ENCODE assay signal across 8 cellular contexts in the genomic region with DNA sequence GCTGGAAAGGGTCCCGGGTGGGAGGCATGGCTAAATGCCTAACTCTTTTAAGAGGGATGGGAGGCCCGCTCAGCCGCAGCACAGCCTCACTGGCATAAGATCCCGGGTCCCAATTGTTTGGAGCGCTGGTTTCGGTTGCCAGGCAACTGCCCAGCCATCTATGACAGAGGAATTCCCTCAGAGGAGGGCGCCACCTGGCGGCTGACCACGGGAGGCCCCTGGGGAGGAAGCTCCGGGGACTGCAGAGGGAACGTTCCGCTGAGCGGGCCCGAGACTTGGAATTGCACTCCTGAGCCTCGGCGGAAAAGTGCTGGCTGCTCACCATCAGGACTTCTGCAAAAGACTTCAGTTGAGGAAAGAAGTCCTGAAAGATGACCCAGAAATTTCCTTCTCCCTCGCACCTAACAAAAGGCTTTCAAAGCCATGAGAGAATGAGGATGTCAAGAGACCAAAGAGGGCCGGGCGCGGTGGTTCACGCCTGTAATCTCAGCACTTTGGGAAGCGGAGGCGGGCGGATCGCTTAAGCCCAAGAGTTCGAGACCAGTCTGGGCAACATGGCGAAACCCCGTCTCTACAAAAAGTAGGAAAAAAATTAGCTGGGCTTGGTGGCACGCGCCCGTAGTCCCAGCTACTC. TPM values are rescaled to one million over a fixed set of nuclear protein-coding genes. Genes with fewer than 3 reads are reported as not detected.
DNase-seq lines count a peak whose midpoint lies in the region; ATAC-seq and TF ChIP-seq lines count a peak whose summit lies in the region.

No MANE protein-coding gene starts in this region.

- H3K36me3 Mint-ChIP-seq in CD4-positive, CD25-positive, alpha-beta regulatory T cell, result peaks cover 4% of the 10 kb centered on the region

- H3K79me2 ChIP-seq in OCI-LY7 (ENCODE audit: insufficient read depth, low read depth, low read length), result no peaks in the 10 kb centered on the region

- H3K36me3 ChIP-seq in CD4-positive, CD25-positive, alpha-beta regulatory T cell (ENCODE audit: control insufficient read depth, insufficient read depth, low read length), result no peaks in the 10 kb centered on the region
- H3K36me3 ChIP-seq in OCI-LY7 (ENCODE audit: insufficient read depth, low read length), result no peaks in the 10 kb centered on the region
- no peaks in the 10 kb centered on the region for H3K36me3 ChIP-seq in muscle layer of colon (ENCODE audit: insufficient read depth, low read length)

- H3K27me3 Mint-ChIP-seq in CD4-positive, CD25-positive, alpha-beta regulatory T cell, result peaks cover 14% of the 10 kb centered on the region

- H3K4me1 ChIP-seq in CD4-positive, CD25-positive, alpha-beta regulatory T cell (ENCODE audit: control insufficient read depth, insufficient read depth, low read length, poor library complexity, severe bottlenecking), result peaks cover 28% of the 10 kb centered on the region
- H3K4me1 ChIP-seq in OCI-LY7 (ENCODE audit: insufficient read depth, low read length, poor library complexity, severe bottlenecking) (peaks cover 13% of the 10 kb centered on the region), muscle layer of colon (ENCODE audit: insufficient read depth, low read length) (peaks cover 21% of the 10 kb centered on the region)

- peaks cover 0 to 2% (median 0%) of the 10 kb centered on the region in 7 donors for H3K9me3 Mint-ChIP-seq in CD4-positive, CD25-positive, alpha-beta regulatory T cell

- H3K9me3 ChIP-seq in CD4-positive, CD25-positive, alpha-beta regulatory T cell (ENCODE audit: control insufficient read depth in 2 of 2, low read length in 2 of 2), result no peaks in the 10 kb centered on the region
- no peaks in the 10 kb centered on the region for H3K9me3 ChIP-seq in OCI-LY7 (ENCODE audit: low read length)
- no peaks in the 10 kb centered on the region for H3K9me3 ChIP-seq in muscle layer of colon (ENCODE audit: low read length)

- peak overlapping the region; percentile 67 for H3K27ac ChIP-seq in CD4-positive, CD25-positive, alpha-beta regulatory T cell (ENCODE audit: insufficient read depth, low read length, poor library complexity, severe bottlenecking)
- H3K27ac ChIP-seq in OCI-LY7 (ENCODE audit: low read depth, low read length, poor library complexity, severe bottlenecking) (no peak overlapping the region), muscle layer of colon (ENCODE audit: low read depth, low read length) (no peak overlapping the region)

- no peak overlapping the region for H3K9ac ChIP-seq in muscle layer of colon (ENCODE audit: low read length)

- peaks cover 15 to 35% (median 22%) of the 10 kb centered on the region in 4 donors for H3K4me1 Mint-ChIP-seq in CD4-positive, CD25-positive, alpha-beta regulatory T cell

- intact Hi-C loops in OCI-LY7 (cut with micrococcal nuclease; ENCODE audit: unreplicated experiment), result loop anchor here (1.0 kb wide), 3 partner anchors 12 to 284 kb away; no protein-coding TSS in a partner anchor

- H3K9me2 ChIP-seq in OCI-LY7 (ENCODE audit: insufficient read depth, low read length), result no peaks in the 10 kb centered on the region

- TF ChIP-seq CTCF in OCI-LY7 (conservative IDR thresholded peaks at IDR 0.05; ENCODE audit: low read length), result peak; percentile 95

- H2AFZ ChIP-seq in OCI-LY7 (ENCODE audit: low read length), result no peak overlapping the region; the same call in 1 of the 2 replicates

- CTCF ChIA-PET in OCI-LY7 (lab: Charles Lee; ENCODE audit: unreplicated experiment), result interaction anchor here (0.6 to 1.2 kb wide), 2 partner anchors 48 to 284 kb away, joined by 3 read pairs; no protein-coding TSS in a partner anchor

- H3K27ac Mint-ChIP-seq in CD4-positive, CD25-positive, alpha-beta regulatory T cell, result peak overlapping the region; percentile 94 to 97 (median 95)

- no TSS peak for BruUV-seq in OCI-LY7 (replicated peaks; lab: Mats Ljungman, UMichigan)

- no peak for TF ChIP-seq POLR2A in erythroblast (IDR thresholded peaks at IDR 0.05; ENCODE audit: low read length)

- peak; percentile 78 to 82 (median 81) for DNase-seq in CD4-positive, CD25-positive, alpha-beta regulatory T cell
- DNase-seq in HuH-7 (ENCODE audit: low spot score) (peak; percentile 87), OCI-LY7 (ENCODE audit: low spot score) (peak; percentile 83), activated T-cell treated with anti-CD3 and anti-CD28 coated beads for 48 hours (ENCODE audit: low read depth) (peak; percentile 88), erythroblast (lab: John Stamatoyannopoulos, UW) (peak; percentile 86 to 92)
- peak; percentile 85 for DNase-seq in stimulated activated CD8-positive, alpha-beta memory T cell treated with anti-CD3 and anti-CD28 coated beads, Interleukin-4, amount 100 ng/mL, for 24 hours (ENCODE audit: low read depth)

- POLR2A ChIA-PET in OCI-LY7 (lab: Charles Lee), result interaction anchor here (0.6 kb wide), 2 partner anchors 12 to 81 kb away, joined by 3 read pairs; no protein-coding TSS in a partner anchor

- H4K20me1 ChIP-seq in OCI-LY7 (ENCODE audit: insufficient read depth, low read length), result no peaks in the 10 kb centered on the region

- peak overlapping the region; percentile 51 for H3K4me3 ChIP-seq in CD4-positive, CD25-positive, alpha-beta regulatory T cell (ENCODE audit: low read depth, low read length)
- H3K4me3 ChIP-seq in OCI-LY7 (ENCODE audit: low read depth, low read length, poor library complexity, severe bottlenecking) (peak overlapping the region; percentile 16), muscle layer of colon (ENCODE audit: low read depth in 1 of 2, low read length in 2 of 2) (peak overlapping the region; percentile 9 to 57)

- peak overlapping the region; percentile 54 for H3K4me2 ChIP-seq in OCI-LY7 (ENCODE audit: low read length)

- peak; percentile 43 to 52 for ATAC-seq in CD4-positive, CD25-positive, alpha-beta regulatory T cell (ENCODE audit: low read depth in 2 of 2)
- ATAC-seq in GM19463 (IDR thresholded peaks at IDR 0.05; ENCODE audit: unreplicated experiment), result peak; percentile 46

- peaks cover 2% of the 10 kb centered on the region for H3K27me3 ChIP-seq in CD4-positive, CD25-positive, alpha-beta regulatory T cell (ENCODE audit: control insufficient read depth, insufficient read depth, low read length)
- H3K27me3 ChIP-seq in muscle layer of colon (ENCODE audit: control insufficient read depth in 1 of 2, insufficient read depth in 2 of 2, low read length in 2 of 2), result peaks cover 18 to 26% of the 10 kb centered on the region in 2 donors

- peak overlapping the region; percentile 86 to 98 (median 91) for H3K4me3 Mint-ChIP-seq in CD4-positive, CD25-positive, alpha-beta regulatory T cell

RNA-seq across cellular contexts. Expression of a gene that starts 1.1 kb away (rescaled TPM):
- total RNA-seq in CD4-positive, CD25-positive, alpha-beta regulatory T cell, result 19.5 TPM
- polyA plus RNA-seq in CD4-positive, CD25-positive, alpha-beta regulatory T cell, result 10 to 100 TPM in 3 of 4 donors, 1 to 10 TPM in 1; 9.8 to 17.9 (median 15.6) TPM
- not detected in 2 replicates for total RNA-seq in OCI-LY7 (2014; rRNA removed; shearing (Covaris generic))
- 0.35 TPM in 1 of 2 replicates, not detected in the other for total RNA-seq in OCI-LY7 (2022)

RNA-seq across cellular contexts. Expression of a gene that starts 22.2 kb away (rescaled TPM):
- 69.7 TPM for total RNA-seq in CD4-positive, CD25-positive, alpha-beta regulatory T cell
- polyA plus RNA-seq in CD4-positive, CD25-positive, alpha-beta regulatory T cell, result 10 to 100 TPM; 29.3 to 47.9 (median 36.1) TPM
- 12.3 and 14.9 TPM in 2 replicates for total RNA-seq in OCI-LY7 (2014; rRNA removed; shearing (Covaris generic))
- 21.0 and 21.2 TPM in 2 replicates for total RNA-seq in OCI-LY7 (2022)

RNA-seq across cellular contexts. Expression of a gene that starts 37.0 kb away (rescaled TPM):
- total RNA-seq in CD4-positive, CD25-positive, alpha-beta regulatory T cell, result 31.3 TPM
- polyA plus RNA-seq in CD4-positive, CD25-positive, alpha-beta regulatory T cell, result 1 to 10 TPM in 2 of 4 donors, under 1 TPM in 2; 0.89 to 2.6 (median 1.5) TPM
- 7.6 and 8.3 TPM in 2 replicates for total RNA-seq in OCI-LY7 (2014; rRNA removed; shearing (Covaris generic))
- total RNA-seq in OCI-LY7 (2022), result 22.7 and 27.2 TPM in 2 replicates

Comparison
In these comparisons a context has a peak if more than half of its experiments do, and no peak if none do; other contexts are left out.
1. RNA of a gene that starts 1.1 kb away (total RNA-seq): 19.5 TPM in CD4-positive, CD25-positive, alpha-beta regulatory T cell (single experiment); 0.35 TPM in OCI-LY7; every median in the first group is over 10 times any median in the second.
2. Peak in every context shown above with its lines, with median percentiles within 50 percentile points of each other: DNase-seq and H3K4me3 ChIP-seq.